In the genomic region with DNA sequence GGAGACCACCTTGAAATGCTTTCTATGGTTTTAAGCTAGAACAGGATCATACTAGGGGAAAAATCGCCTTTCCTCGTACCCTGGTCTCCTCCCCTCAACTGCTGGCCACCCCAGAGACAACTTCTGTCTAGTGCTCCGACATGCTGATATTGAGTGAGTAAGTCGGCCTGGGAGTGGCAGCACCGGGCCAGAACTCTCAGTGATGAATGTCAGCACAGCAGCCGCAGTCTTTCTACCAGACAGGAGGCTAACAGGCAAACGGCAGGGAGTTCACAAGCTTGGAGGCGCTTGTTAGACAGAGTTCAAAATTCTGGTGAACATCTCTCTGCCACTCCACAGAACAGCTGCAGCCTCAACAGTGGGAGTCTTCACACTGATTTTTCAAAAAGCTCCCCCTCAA, we compare ENCODE assay signal across 12 cellular contexts.
DNase-seq lines count a peak whose midpoint lies in the region; TF ChIP-seq lines count a peak whose summit lies in the region.
"Had no signal": no experiment of that assay in that cellular context is flagged by ENCODE, and none has a peak within 500 bp of the region (broad histone marks: within the 10 kb centered on the region; RNA-seq: fewer than 3 reads in every experiment).

No MANE protein-coding gene starts in this region.

- H3K4me1 Mint-ChIP-seq in brain = peaks cover 11% of the 10 kb centered on the region
- H3K4me1 Mint-ChIP-seq: activated naive CD8-positive, alpha-beta T cell treated with anti-CD3 and anti-CD28 coated beads, Interleukin-2, amount 10 ng/mL, durations not matched to agents 7 days and 5 days; CD4-positive, CD25-positive, alpha-beta regulatory T cell had no signal

- no peaks in the 10 kb centered on the region for H3K27me3 Mint-ChIP-seq in brain
- H3K27me3 Mint-ChIP-seq: activated naive CD8-positive, alpha-beta T cell treated with anti-CD3 and anti-CD28 coated beads, Interleukin-2, amount 10 ng/mL, durations not matched to agents 7 days and 5 days; CD4-positive, CD25-positive, alpha-beta regulatory T cell had no signal

- peak overlapping the region in 3 of 5 experiments; percentile 23 to 32 (median 25) for H3K27ac Mint-ChIP-seq in brain
- H3K27ac Mint-ChIP-seq: activated naive CD8-positive, alpha-beta T cell treated with anti-CD3 and anti-CD28 coated beads, Interleukin-2, amount 10 ng/mL, durations not matched to agents 7 days and 5 days; CD4-positive, CD25-positive, alpha-beta regulatory T cell had no signal

- TF ChIP-seq CTCF in brain (conservative IDR thresholded peaks at IDR 0.05) (peak in 1 of 2 experiments; percentile 21), right atrium auricular region (IDR thresholded peaks at IDR 0.05) (peak in 1 of 2 donors; percentile 53), Peyer's patch (IDR thresholded peaks at IDR 0.05) (no peak)

- H3K4me3 Mint-ChIP-seq in brain = no peak overlapping the region
- H3K4me3 Mint-ChIP-seq: activated naive CD8-positive, alpha-beta T cell treated with anti-CD3 and anti-CD28 coated beads, Interleukin-2, amount 10 ng/mL, durations not matched to agents 7 days and 5 days; CD4-positive, CD25-positive, alpha-beta regulatory T cell had no signal

- H3K4me3 ChIP-seq in right atrium auricular region (no peak overlapping the region), Peyer's patch (no peak overlapping the region), SJCRH30 (no peak overlapping the region)
- H3K4me3 ChIP-seq: gastrocnemius medialis had no signal

- H3K36me3 ChIP-seq in right atrium auricular region (no peaks in the 10 kb centered on the region), Peyer's patch (no peaks in the 10 kb centered on the region), SJCRH30 (no peaks in the 10 kb centered on the region)
- H3K36me3 ChIP-seq: gastrocnemius medialis had no signal

- H3K27me3 ChIP-seq in right atrium auricular region = no peaks in the 10 kb centered on the region
- H3K27me3 ChIP-seq in Peyer's patch = no peaks in the 10 kb centered on the region
- no peaks in the 10 kb centered on the region for H3K27me3 ChIP-seq in SJCRH30
- H3K27me3 ChIP-seq: gastrocnemius medialis had no signal

- H3K27ac ChIP-seq in right atrium auricular region = no peak overlapping the region
- no peak overlapping the region for H3K27ac ChIP-seq in Peyer's patch
- H3K27ac ChIP-seq in SJCRH30 = no peak overlapping the region
- H3K27ac ChIP-seq: gastrocnemius medialis had no signal

- H3K4me1 ChIP-seq in right atrium auricular region (peaks cover 0 to 6% of the 10 kb centered on the region in 2 donors), Peyer's patch (no peaks in the 10 kb centered on the region), SJCRH30 (no peaks in the 10 kb centered on the region)
- H3K4me1 ChIP-seq: gastrocnemius medialis had no signal

- peaks cover 0 to 3% (median 0%) of the 10 kb centered on the region in 5 experiments for H3K9me3 Mint-ChIP-seq in brain
- H3K9me3 Mint-ChIP-seq: activated naive CD8-positive, alpha-beta T cell treated with anti-CD3 and anti-CD28 coated beads, Interleukin-2, amount 10 ng/mL, durations not matched to agents 7 days and 5 days had no signal

- H3K36me3 Mint-ChIP-seq in brain = no peaks in the 10 kb centered on the region
- H3K36me3 Mint-ChIP-seq: activated naive CD8-positive, alpha-beta T cell treated with anti-CD3 and anti-CD28 coated beads, Interleukin-2, amount 10 ng/mL, durations not matched to agents 7 days and 5 days; CD4-positive, CD25-positive, alpha-beta regulatory T cell had no signal

- H3K9me3 ChIP-seq in right atrium auricular region (no peaks in the 10 kb centered on the region), Peyer's patch (no peaks in the 10 kb centered on the region), SJCRH30 (replicated peaks) (no peaks in the 10 kb centered on the region)
- H3K9me3 ChIP-seq: gastrocnemius medialis had no signal

- TF ChIP-seq POLR2A in Peyer's patch (IDR thresholded peaks at IDR 0.05) = no peak

- peak; percentile 72 for DNase-seq in ELF-1 (ENCODE audit: low read depth, low spot score)
- peak; percentile 75 for DNase-seq in right atrium auricular region (ENCODE audit: low spot score)
- peak; percentile 27 for DNase-seq in pons (ENCODE audit: low spot score)
- no peak for DNase-seq in Peyer's patch
- DNase-seq in SJCRH30 = no peak
- no peak for DNase-seq in activated CD8-positive, alpha-beta memory T cell treated with anti-CD3 and anti-CD28 coated beads, Interleukin-2, amount 50 U/mL, for 4 hours
- DNase-seq in NCI-H748 treated with DMSO at 0.1 percent for 48 hours (lab: John Stamatoyannopoulos, UW) = no peak
- DNase-seq: activated CD4-positive, alpha-beta T cell treated with anti-CD3 and anti-CD28 coated beads for 4 hours; activated naive CD8-positive, alpha-beta T cell treated with anti-CD3 and anti-CD28 coated beads, Interleukin-2, amount 10 ng/mL, durations not matched to agents 7 days and 5 days; CD4-positive, CD25-positive, alpha-beta regulatory T cell had no signal

Comparison
In these comparisons a context has a peak if more than half of its experiments do, and no peak if none do; other contexts are left out.
1. DNase-seq: peak in ELF-1 (single experiment), right atrium auricular region (single experiment) and pons (single experiment); none in Peyer's patch (0 of 3), SJCRH30 (0 of 2), activated CD8-positive, alpha-beta memory T cell treated with anti-CD3 and anti-CD28 coated beads, Interleukin-2, amount 50 U/mL, for 4 hours (single experiment) and NCI-H748 treated with DMSO at 0.1 percent for 48 hours (single experiment).